ENCODE assay signal across 8 cellular contexts in genomic region chrX:68894513-68895338, GRCh38.
DNase-seq lines count a peak whose midpoint lies in the region; ATAC-seq, FAIRE-seq and TF ChIP-seq lines count a peak whose summit lies in the region.

No MANE protein-coding gene starts in this region.

- intact Hi-C loops in cardiac septum (cut with DNase I) (loop anchor here (1.0 to 2.0 kb wide), 2 partner anchors 40 to 63 kb away; no protein-coding TSS in a partner anchor), pancreas (cut with DNase I) (no loop called here)

- H3K9me2 ChIP-seq in Karpas-422 (replicated peaks; ENCODE audit: insufficient read depth, low read length), result no peaks in the 10 kb centered on the region

- no peaks in the 10 kb centered on the region for H3K36me3 Mint-ChIP-seq in activated naive CD8-positive, alpha-beta T cell treated with anti-CD3 and anti-CD28 coated beads, Interleukin-2, amount 50 U/mL, for 24 hours (ENCODE audit: low read depth)

- H3K27ac ChIP-seq in pancreas (peak overlapping the region in 3 of 4 donors; percentile 38 to 63 (median 57)), Karpas-422 (ENCODE audit: low read length) (no peak overlapping the region)

- H2AFZ ChIP-seq in Karpas-422 (ENCODE audit: low read length), result no peak overlapping the region

- H4K20me1 ChIP-seq in Karpas-422 (ENCODE audit: insufficient read depth, low read depth, low read length), result no peaks in the 10 kb centered on the region

- H3K9ac ChIP-seq in Karpas-422 (ENCODE audit: low read length), result no peak overlapping the region

- no peaks in the 10 kb centered on the region for H3K9me3 Mint-ChIP-seq in activated naive CD8-positive, alpha-beta T cell treated with anti-CD3 and anti-CD28 coated beads, Interleukin-2, amount 50 U/mL, for 24 hours

- no peak for TF ChIP-seq CTCF in pancreas (IDR thresholded peaks at IDR 0.05)

- TF ChIP-seq POLR2A in GM12891 (IDR thresholded peaks at IDR 0.05; ENCODE audit: low read depth, low read length), result no peak

- no peak overlapping the region for H3K27ac Mint-ChIP-seq in activated naive CD8-positive, alpha-beta T cell treated with anti-CD3 and anti-CD28 coated beads, Interleukin-2, amount 50 U/mL, for 24 hours

- no peak overlapping the region for H3K4me2 ChIP-seq in Karpas-422 (ENCODE audit: low read depth, low read length, poor library complexity, severe bottlenecking)

- H3K27me3 ChIP-seq in pancreas (no peaks in the 10 kb centered on the region), Karpas-422 (ENCODE audit: low read length) (no peaks in the 10 kb centered on the region)

- H3K4me1 ChIP-seq in pancreas, result no peaks in the 10 kb centered on the region
- H3K4me1 ChIP-seq in Karpas-422 (ENCODE audit: low read length), result no peaks in the 10 kb centered on the region

- H3K4me1 Mint-ChIP-seq in activated naive CD8-positive, alpha-beta T cell treated with anti-CD3 and anti-CD28 coated beads, Interleukin-2, amount 50 U/mL, for 24 hours, result peaks cover 1% of the 10 kb centered on the region

- H3K36me3 ChIP-seq in pancreas, result no peaks in the 10 kb centered on the region
- H3K36me3 ChIP-seq in Karpas-422 (ENCODE audit: insufficient read depth, low read length), result no peaks in the 10 kb centered on the region

- H3K79me2 ChIP-seq in Karpas-422 (ENCODE audit: low read length), result no peaks in the 10 kb centered on the region

- peak; percentile 58 for ATAC-seq in activated naive CD8-positive, alpha-beta T cell treated with anti-CD3 and anti-CD28 coated beads, Interleukin-2, amount 50 U/mL, for 24 hours
- ATAC-seq in pancreas, result peak; percentile 84 to 92 (median 88)

- DNase-seq in EH (ENCODE audit: low read depth) (peak; percentile 24), NCI-H2196 treated with DMSO at 0.1 percent for 48 hours (lab: John Stamatoyannopoulos, UW; ENCODE audit: unreplicated experiment) (peak; percentile 33), cardiac septum (ENCODE audit: low spot score) (peak; percentile 87), pancreas (peak in 5 of 6 donors; percentile 22 to 70 (median 49)), GM12891 (ENCODE audit: insufficient read length, low spot score) (no peak), amniotic stem cell (lab: John Stamatoyannopoulos, UW) (no peak), Karpas-422 (no peak)
- DNase-seq in activated naive CD8-positive, alpha-beta T cell treated with anti-CD3 and anti-CD28 coated beads, Interleukin-2, amount 50 U/mL, for 24 hours, result peak; percentile 5

- FAIRE-seq in pancreas (lab: Jason Lieb, UNC) (no peak), GM12891 (lab: Jason Lieb, UNC) (no peak)

- peak overlapping the region in 1 of 4 donors; percentile 5 for H3K4me3 ChIP-seq in pancreas
- H3K4me3 ChIP-seq in Karpas-422 (ENCODE audit: low read length), result no peak overlapping the region

- WGBS in pancreas, 2 donors, result 43 to 52% methylated on average over 47 to 49 of the region's 49 CpGs

- H3K9me3 ChIP-seq in pancreas, result no peaks in the 10 kb centered on the region
- H3K9me3 ChIP-seq in Karpas-422 (ENCODE audit: low read length), result no peaks in the 10 kb centered on the region

- H3K4me3 Mint-ChIP-seq in activated naive CD8-positive, alpha-beta T cell treated with anti-CD3 and anti-CD28 coated beads, Interleukin-2, amount 50 U/mL, for 24 hours, result peak overlapping the region; percentile 21

- no peaks in the 10 kb centered on the region for H3K27me3 Mint-ChIP-seq in activated naive CD8-positive, alpha-beta T cell treated with anti-CD3 and anti-CD28 coated beads, Interleukin-2, amount 50 U/mL, for 24 hours

TF ChIP-seq in GM12891, 5 proteins besides CTCF, POLR2A, EP300 and RAD21:
- TF ChIP-seq SPI1 (IDR thresholded peaks at IDR 0.05; ENCODE audit: low read depth, low read length) (no peak), POU2F2 (IDR thresholded peaks at IDR 0.05; ENCODE audit: low read depth, low read length) (no peak), TAF1 (IDR thresholded peaks at IDR 0.05; ENCODE audit: low read depth, low read length) (no peak), POLR2AphosphoS5 (IDR thresholded peaks at IDR 0.05; ENCODE audit: low read depth, low read length) (no peak), PAX5 (IDR thresholded peaks at IDR 0.05; ENCODE audit: insufficient read depth, low read length, severe bottlenecking) (no peak)

Comparison
In these comparisons a context has a peak if more than half of its experiments do, and no peak if none do; other contexts are left out.
1. DNase-seq: peak in EH (single experiment), NCI-H2196 treated with DMSO at 0.1 percent for 48 hours (single experiment), activated naive CD8-positive, alpha-beta T cell treated with anti-CD3 and anti-CD28 coated beads, Interleukin-2, amount 50 U/mL, for 24 hours (single experiment), cardiac septum (single experiment) and pancreas (5 of 6); none in GM12891 (single experiment), amniotic stem cell (single experiment) and Karpas-422 (single experiment).